ENCODE assay signal across 7 cellular contexts in genomic region chr4:49514841-49515240, GRCh38.
DNase-seq lines count a peak whose midpoint lies in the region; ATAC-seq and TF ChIP-seq lines count a peak whose summit lies in the region.
"Not testable (repeated sequence)": the region's sequence is repeated elsewhere in the genome, so short reads cannot be mapped to it uniquely, and the experiment has no call there.

No MANE protein-coding gene starts in this region.

- not testable (repeated sequence) for H3K27ac Mint-ChIP-seq in chondrocyte (ENCODE audit: unreplicated experiment); osteocyte (ENCODE audit: unreplicated experiment)

- not testable (repeated sequence) for H3K4me3 ChIP-seq in IMR-90 (ENCODE audit: insufficient read depth, low read depth, low read length); mesendoderm (ENCODE audit: low read length); upper lobe of right lung

- not testable (repeated sequence) for TF ChIP-seq CTCF in IMR-90 (conservative IDR thresholded peaks at IDR 0.05; ENCODE audit: low read depth, low read length); chondrocyte (IDR thresholded peaks at IDR 0.05); osteocyte (IDR thresholded peaks at IDR 0.05); upper lobe of right lung (IDR thresholded peaks at IDR 0.05)

- in situ Hi-C loops in IMR-90 (cut with MboI; ENCODE audit: low sequenced_read_pairs), result not testable (repeated sequence)

- not testable (repeated sequence) for H3K79me2 ChIP-seq in mesendoderm (ENCODE audit: control insufficient read depth, insufficient read depth, low read length)

- peaks cover 59% of the 10 kb centered on the region for H3K9me3 Mint-ChIP-seq in chondrocyte (ENCODE audit: low read depth)
- H3K9me3 Mint-ChIP-seq in osteocyte (ENCODE audit: unreplicated experiment), result peaks cover 47% of the 10 kb centered on the region

- H4K91ac ChIP-seq in IMR-90 (ENCODE audit: insufficient read depth, low read depth, low read length), result not testable (repeated sequence)

- intact Hi-C loops in IMR-90 (cut with micrococcal nuclease); Right ventricle myocardium superior (cut with DNase I); upper lobe of right lung (cut with DNase I): not testable (repeated sequence)

- DNase-seq in IMR-90 (peak; percentile 0), chondrocyte (ENCODE audit: low spot score) (peak; percentile 99), Right ventricle myocardium superior (peak; percentile 39), mesendoderm (peak; percentile 0), osteocyte (ENCODE audit: extremely low spot score, unreplicated experiment) (peak; percentile 96), upper lobe of right lung (peak; percentile 66)
- peak; percentile 4 for DNase-seq in activated CD4-positive, alpha-beta T cell treated with anti-CD3 and anti-CD28 coated beads, Interleukin-2, amount 50 U/mL, for 1 hour

- peaks cover 28% of the 10 kb centered on the region for H3K9me3 ChIP-seq in IMR-90 (ENCODE audit: control insufficient read depth, insufficient read depth, low read length)
- H3K9me3 ChIP-seq in upper lobe of right lung, result not testable (repeated sequence)

- H2BK20ac ChIP-seq in IMR-90 (ENCODE audit: low read depth, low read length), result not testable (repeated sequence)

- H3K27me3 Mint-ChIP-seq in chondrocyte (ENCODE audit: low read depth); osteocyte (ENCODE audit: unreplicated experiment): not testable (repeated sequence)

- H4K8ac ChIP-seq in IMR-90 (ENCODE audit: low read depth in 2 of 2, low read length in 2 of 2); mesendoderm (ENCODE audit: low read depth, low read length): not testable (repeated sequence)

- not testable (repeated sequence) for H3K4me1 Mint-ChIP-seq in chondrocyte (ENCODE audit: low read depth); osteocyte (ENCODE audit: unreplicated experiment)

- not testable (repeated sequence) for H3K36me3 ChIP-seq in IMR-90 (ENCODE audit: control insufficient read depth, insufficient read depth, low read length); mesendoderm (ENCODE audit: control insufficient read depth, insufficient read depth, low read length); upper lobe of right lung

- not testable (repeated sequence) for H2AK9ac ChIP-seq in IMR-90 (replicated peaks; ENCODE audit: low read depth, low read length, poor library complexity)

- not testable (repeated sequence) for H3K4me3 Mint-ChIP-seq in chondrocyte (ENCODE audit: unreplicated experiment); osteocyte (ENCODE audit: unreplicated experiment)

- H4K20me1 ChIP-seq in IMR-90 (ENCODE audit: insufficient read depth, low read length), result not testable (repeated sequence)

- not testable (repeated sequence) for TF ChIP-seq POLR2A in IMR-90 (IDR thresholded peaks at IDR 0.05; ENCODE audit: low read depth, low read length)

- dilution Hi-C loops in IMR-90 (cut with HindIII; ENCODE audit: low sequenced_read_pairs, unreplicated experiment), result not testable (repeated sequence)

- H2BK5ac ChIP-seq in IMR-90 (ENCODE audit: low read depth, low read length, poor library complexity, severe bottlenecking); mesendoderm (ENCODE audit: low read length): not testable (repeated sequence)

- H3K79me1 ChIP-seq in IMR-90 (ENCODE audit: low read depth in 1 of 2, low read length in 2 of 2); mesendoderm (ENCODE audit: low read length): not testable (repeated sequence)

- not testable (repeated sequence) for H3K27me3 ChIP-seq in IMR-90 (ENCODE audit: control insufficient read depth, insufficient read depth, low read length); mesendoderm (ENCODE audit: insufficient read depth, low read length, poor library complexity); upper lobe of right lung

- not testable (repeated sequence) for ATAC-seq in IMR-90 (ENCODE audit: low read depth); Right ventricle myocardium superior (ENCODE audit: poor library complexity); upper lobe of right lung

- H3K18ac ChIP-seq in IMR-90 (ENCODE audit: low read depth, low read length); mesendoderm (ENCODE audit: low read length): not testable (repeated sequence)

- not testable (repeated sequence) for BruUV-seq in IMR-90 (replicated peaks; lab: Mats Ljungman, UMichigan)

- not testable (repeated sequence) for H4K5ac ChIP-seq in IMR-90 (ENCODE audit: low read depth, low read length); mesendoderm (ENCODE audit: low read length)

- H3K36me3 Mint-ChIP-seq in chondrocyte (ENCODE audit: low read depth); osteocyte (ENCODE audit: unreplicated experiment): not testable (repeated sequence)

- H3K9ac ChIP-seq in IMR-90 (ENCODE audit: low read depth, low read length); mesendoderm (ENCODE audit: low read length): not testable (repeated sequence)

- H2BK15ac ChIP-seq in IMR-90 (ENCODE audit: low read depth, low read length); mesendoderm (replicated peaks; ENCODE audit: low read depth): not testable (repeated sequence)

- H3K4me1 ChIP-seq in IMR-90 (ENCODE audit: control insufficient read depth, insufficient read depth, low read length); mesendoderm (ENCODE audit: control insufficient read depth, low read depth, low read length); upper lobe of right lung: not testable (repeated sequence)

- not testable (repeated sequence) for H2AK5ac ChIP-seq in IMR-90 (ENCODE audit: low read depth, low read length); mesendoderm (ENCODE audit: low read length)

- H3K9me1 ChIP-seq in IMR-90 (ENCODE audit: insufficient read depth, low read length), result not testable (repeated sequence)

- H3K27ac ChIP-seq in IMR-90 (ENCODE audit: insufficient read depth, low read length); mesendoderm (ENCODE audit: low read depth, low read length); upper lobe of right lung: not testable (repeated sequence)

- H2BK120ac ChIP-seq in IMR-90 (ENCODE audit: low read depth, low read length); mesendoderm (ENCODE audit: low read depth, low read length): not testable (repeated sequence)

- H3K14ac ChIP-seq in IMR-90 (replicated peaks; ENCODE audit: low read depth, low read length), result not testable (repeated sequence)

- not testable (repeated sequence) for H3K56ac ChIP-seq in IMR-90 (ENCODE audit: extremely low read depth, insufficient read depth, low read length); mesendoderm (ENCODE audit: low read length)

- not testable (repeated sequence) for H3K23ac ChIP-seq in IMR-90 (ENCODE audit: low read depth, low read length); mesendoderm (ENCODE audit: low read length)

- H3K4me2 ChIP-seq in IMR-90 (ENCODE audit: low read depth, low read length); mesendoderm (ENCODE audit: low read length): not testable (repeated sequence)

- POLR2A ChIA-PET in IMR-90 (lab: Charles Lee; ENCODE audit: unreplicated experiment), result not testable (repeated sequence)

- H3K4ac ChIP-seq in IMR-90 (ENCODE audit: low read depth, low read length); mesendoderm (ENCODE audit: low read depth, low read length): not testable (repeated sequence)

- not testable (repeated sequence) for TF ChIP-seq RAD21 in IMR-90 (IDR thresholded peaks at IDR 0.05; ENCODE audit: low read length)

- CTCF ChIA-PET in IMR-90 (lab: Yijun Ruan, JAX), result not testable (repeated sequence)

- not testable (repeated sequence) for H2AFZ ChIP-seq in IMR-90 (replicated peaks; ENCODE audit: low read length, poor library complexity)

- WGBS in IMR-90 (ENCODE audit: extremely low coverage in 2 of 2, insufficient read length in 1 of 2), 2 experiments, result 39% methylated on average over 4 of the region's 6 CpGs; no CpG with 5 or more reads in 1 of the 2 experiments
- WGBS in mesendoderm (ENCODE audit: extremely low coverage, insufficient coverage, low lambda C conversion rate), result no CpG with 5 or more reads among the region's 6 CpGs

Comparison
In these comparisons a context has a peak if more than half of its experiments do, and no peak if none do; other contexts are left out.
1. DNase-seq: peak in every context shown above with its lines; median percentile 99 in chondrocyte; 96 in osteocyte; 66 in upper lobe of right lung; 39 in Right ventricle myocardium superior; 4 in activated CD4-positive, alpha-beta T cell treated with anti-CD3 and anti-CD28 coated beads, Interleukin-2, amount 50 U/mL, for 1 hour; 0 in IMR-90; 0 in mesendoderm.